ENCODE assay signal across 1 cellular context in genomic region chr6:153031335-153031955, GRCh38.
TF ChIP-seq lines count a peak whose summit lies in the region.

No MANE protein-coding gene starts in this region.

TF ChIP-seq in endothelial cell of umbilical vein, 7 proteins besides CTCF, POLR2A, EP300 and RAD21:
- TF ChIP-seq GATA2 (IDR thresholded peaks at IDR 0.05; ENCODE audit: insufficient read depth, insufficient read length, low read depth, low read length): no peak
- TF ChIP-seq POLR2AphosphoS5 (IDR thresholded peaks at IDR 0.05; ENCODE audit: insufficient read depth, low read depth, low read length): no peak
- peak; percentile 32 for TF ChIP-seq FOS (IDR thresholded peaks at IDR 0.05; ENCODE audit: borderline replicate concordance, insufficient read depth, low read length)
TF ChIP-seq in endothelial cell of umbilical vein: peak in this region for 1.
